Comparison of ENCODE assay signal across 1 cellular context in genomic region chr4:25970241-25970675, GRCh38.
TF ChIP-seq lines count a peak whose summit lies in the region.

No MANE protein-coding gene starts in this region.

TF ChIP-seq in WTC11, 78 proteins besides CTCF, POLR2A, EP300 and RAD21 (continued from another document):
- TF ChIP-seq PRRX2 (CRISPR knock-in tag; IDR thresholded peaks at IDR 0.05) (no peak), ZNF281 (CRISPR knock-in tag; IDR thresholded peaks at IDR 0.05) (no peak), TEAD4 (CRISPR knock-in tag; IDR thresholded peaks at IDR 0.05) (no peak)
